Comparison of ENCODE assay signal across 8 cellular contexts in the genomic region with DNA sequence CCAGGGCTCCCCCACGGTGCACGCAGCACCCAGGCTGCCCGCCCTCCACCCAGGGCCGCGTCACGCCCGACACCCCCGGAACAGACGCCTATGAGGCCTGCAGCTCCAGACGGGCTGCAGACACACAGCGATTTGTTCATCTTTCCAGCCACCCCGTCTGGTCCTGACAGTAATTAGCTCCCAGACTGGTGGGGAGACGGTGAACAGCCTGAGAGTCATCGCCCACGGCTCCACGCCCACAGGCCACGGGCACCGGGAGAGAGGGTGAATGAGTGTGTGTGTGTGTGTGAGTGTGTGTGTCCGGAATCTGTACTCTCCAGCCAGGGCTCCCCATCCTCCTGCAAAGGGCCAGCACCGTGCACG. TPM values are rescaled to one million over a fixed set of nuclear protein-coding genes. Genes with fewer than 3 reads are reported as not detected.
DNase-seq lines count a peak whose midpoint lies in the region; ATAC-seq and TF ChIP-seq lines count a peak whose summit lies in the region.

No MANE protein-coding gene starts in this region.

- TF ChIP-seq CTCF in tibial nerve (IDR thresholded peaks at IDR 0.05) (no peak), endothelial cell (IDR thresholded peaks at IDR 0.05; ENCODE audit: unreplicated experiment) (no peak)

- H3K4me1 ChIP-seq in tibial nerve: peaks cover 0 to 53% (median 28%) of the 10 kb centered on the region in 4 donors

- H3K4me3 Mint-ChIP-seq in activated naive CD8-positive, alpha-beta T cell: peak overlapping the region; percentile 72
- H3K4me3 Mint-ChIP-seq in immature natural killer cell (peak overlapping the region; percentile 75 to 83 (median 80)), endothelial cell (ENCODE audit: unreplicated experiment) (no peak overlapping the region)

- H3K27me3 Mint-ChIP-seq in activated naive CD8-positive, alpha-beta T cell: peaks cover 12% of the 10 kb centered on the region
- H3K27me3 Mint-ChIP-seq in immature natural killer cell (ENCODE audit: low read depth in 3 of 3): peaks cover 15 to 20% (median 19%) of the 10 kb centered on the region in 3 donors
- peaks cover 20% of the 10 kb centered on the region for H3K27me3 Mint-ChIP-seq in endothelial cell (ENCODE audit: unreplicated experiment)

- WGBS in tibial nerve, 2 donors: 28 to 35% methylated on average over 21 of the region's 21 CpGs

- TF ChIP-seq EP300 in tibial nerve (IDR thresholded peaks at IDR 0.05): no peak

- H3K4me3 ChIP-seq in tibial nerve: peak overlapping the region in 3 of 4 donors; percentile 31 to 64 (median 43)

- H3K36me3 ChIP-seq in tibial nerve: no peaks in the 10 kb centered on the region

- DNase-seq in activated naive CD4-positive, alpha-beta T cell treated with Interleukin-2 at 50 U/mL for 16 hours: peak; percentile 24
- no peak for DNase-seq in activated naive CD4-positive, alpha-beta T cell (lab: John Stamatoyannopoulos, UW)
- no peak for DNase-seq in immature natural killer cell
- DNase-seq in tibial nerve (ENCODE audit: low spot score in 2 of 2): no peak
- DNase-seq in endothelial cell (ENCODE audit: low spot score): no peak
- DNase-seq in NCI-H2081 treated with DMSO at 0.1 percent for 48 hours (lab: John Stamatoyannopoulos, UW): no peak

- TF ChIP-seq POLR2A in tibial nerve (IDR thresholded peaks at IDR 0.05): no peak

- H3K36me3 Mint-ChIP-seq in activated naive CD8-positive, alpha-beta T cell: no peaks in the 10 kb centered on the region
- H3K36me3 Mint-ChIP-seq in immature natural killer cell (no peaks in the 10 kb centered on the region), endothelial cell (ENCODE audit: low read depth, unreplicated experiment) (no peaks in the 10 kb centered on the region)

- peaks cover 0 to 12% of the 10 kb centered on the region in 2 donors for H3K27me3 ChIP-seq in tibial nerve

- peak overlapping the region in 2 of 4 donors; percentile 55 to 89 for H3K27ac ChIP-seq in tibial nerve

- no peak for ATAC-seq in HG03135 (IDR thresholded peaks at IDR 0.05; ENCODE audit: unreplicated experiment)

- no peak overlapping the region for H3K27ac Mint-ChIP-seq in activated naive CD8-positive, alpha-beta T cell
- H3K27ac Mint-ChIP-seq in immature natural killer cell (peak overlapping the region in 4 of 6 donors; percentile 40 to 59 (median 50)), endothelial cell (ENCODE audit: unreplicated experiment) (no peak overlapping the region)

- H3K9me3 ChIP-seq in tibial nerve: no peaks in the 10 kb centered on the region

- peaks cover 32% of the 10 kb centered on the region for H3K4me1 Mint-ChIP-seq in activated naive CD8-positive, alpha-beta T cell (ENCODE audit: low read depth)
- H3K4me1 Mint-ChIP-seq in immature natural killer cell: peaks cover 9 to 17% of the 10 kb centered on the region in 2 donors
- H3K4me1 Mint-ChIP-seq in endothelial cell (ENCODE audit: unreplicated experiment): peaks cover 3% of the 10 kb centered on the region

- H3K9me3 Mint-ChIP-seq in activated naive CD8-positive, alpha-beta T cell (ENCODE audit: low read depth): no peaks in the 10 kb centered on the region
- H3K9me3 Mint-ChIP-seq in immature natural killer cell (no peaks in the 10 kb centered on the region), endothelial cell (ENCODE audit: unreplicated experiment) (no peaks in the 10 kb centered on the region)

RNA-seq across cellular contexts. Expression of gene GADD45B, which starts 18.1 kb away (rescaled TPM):
- 100 to 1,000 TPM in 1 of 3 donors, 10 to 100 TPM in 2; 68.0 to 105 (median 72.9) TPM for polyA plus RNA-seq in immature natural killer cell
- total RNA-seq in tibial nerve (100 to 1,000 TPM; 230 to 440 (median 337) TPM), endothelial cell (ENCODE audit: unreplicated experiment) (1.2 TPM)

RNA-seq across cellular contexts. Expression of gene LMNB2, which starts 37.3 kb away (rescaled TPM):
- 1 to 10 TPM; 4.6 to 8.4 (median 5.0) TPM for polyA plus RNA-seq in immature natural killer cell
- 10 to 100 TPM; 15.3 to 53.1 (median 25.9) TPM for total RNA-seq in tibial nerve
- total RNA-seq in endothelial cell (ENCODE audit: unreplicated experiment): 49.6 TPM

Comparison
In these comparisons a context has a peak if more than half of its experiments do, and no peak if none do; other contexts are left out.
1. H3K27ac Mint-ChIP-seq: peak in immature natural killer cell (4 of 6); none in activated naive CD8-positive, alpha-beta T cell (single experiment) and endothelial cell (single experiment).
2. RNA of gene GADD45B, which starts 18.1 kb away (total RNA-seq): 230 to 440 TPM in tibial nerve; 1.2 TPM in endothelial cell (single experiment); every median in the first group is over 100 times any median in the second.